In genomic region chr14:102304611-102305506, GRCh38 we compare ENCODE assay signal across 8 cellular contexts. TPM values are rescaled to one million over a fixed set of nuclear protein-coding genes. Genes with fewer than 3 reads are reported as not detected.
DNase-seq lines count a peak whose midpoint lies in the region; ATAC-seq and TF ChIP-seq lines count a peak whose summit lies in the region.

A gene with protein sequence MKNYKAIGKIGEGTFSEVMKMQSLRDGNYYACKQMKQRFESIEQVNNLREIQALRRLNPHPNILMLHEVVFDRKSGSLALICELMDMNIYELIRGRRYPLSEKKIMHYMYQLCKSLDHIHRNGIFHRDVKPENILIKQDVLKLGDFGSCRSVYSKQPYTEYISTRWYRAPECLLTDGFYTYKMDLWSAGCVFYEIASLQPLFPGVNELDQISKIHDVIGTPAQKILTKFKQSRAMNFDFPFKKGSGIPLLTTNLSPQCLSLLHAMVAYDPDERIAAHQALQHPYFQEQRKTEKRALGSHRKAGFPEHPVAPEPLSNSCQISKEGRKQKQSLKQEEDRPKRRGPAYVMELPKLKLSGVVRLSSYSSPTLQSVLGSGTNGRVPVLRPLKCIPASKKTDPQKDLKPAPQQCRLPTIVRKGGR (minus strand): TSS chr14:102305164. CDS start chr14:102304968, 196 bp downstream.

- peaks cover 16% of the 10 kb centered on the region for H3K4me1 Mint-ChIP-seq in nephron

- H3K4me2 ChIP-seq in MM.1S (ENCODE audit: low read depth, low read length), result peak within 1 kb of the TSS; percentile 77

- no peaks in the 10 kb centered on the region for H3K36me3 ChIP-seq in MM.1S (replicated peaks; ENCODE audit: insufficient read depth, low read length)

- H3K27ac ChIP-seq in MM.1S (ENCODE audit: low read length), result no peak within 1 kb of the TSS

- no peaks in the 10 kb centered on the region for H3K9me2 ChIP-seq in MM.1S (replicated peaks; ENCODE audit: insufficient read depth, low read length)

- DNase-seq in ELF-1 (ENCODE audit: low read depth, low spot score) (peak; percentile 99), HCEC 1CT (peak; percentile 93), MM.1S (peak; percentile 86), SHP77 (lab: John Stamatoyannopoulos, UW) (peak; percentile 93 to 94), activated gamma-delta T cell (lab: John Stamatoyannopoulos, UW) (peak; percentile 94), fibroblast of villous mesenchyme (ENCODE audit: low read depth) (peak; percentile 96)
- DNase-seq in stimulated activated naive CD8-positive, alpha-beta T cell treated with anti-CD3 and anti-CD28 coated beads, Interleukin-15, Interleukin-2, amounts not matched to agents 100 U/mL and 50 U/mL, for 24 hours, result peak; percentile 97

- H3K36me3 Mint-ChIP-seq in nephron (ENCODE audit: low read depth), result no peaks in the 10 kb centered on the region

- no peaks in the 10 kb centered on the region for H3K9me3 Mint-ChIP-seq in nephron

- peak within 1 kb of the TSS; percentile 44 to 96 (median 93) for H3K27ac Mint-ChIP-seq in nephron

- H4K20me1 ChIP-seq in MM.1S (ENCODE audit: insufficient read depth, low read length), result no peaks in the 10 kb centered on the region

- no peaks in the 10 kb centered on the region for H3K4me1 ChIP-seq in MM.1S (ENCODE audit: low read length)

- H3K4me3 ChIP-seq in MM.1S (ENCODE audit: low read length) (peak within 1 kb of the TSS; percentile 68), fibroblast of villous mesenchyme (ENCODE audit: low read depth, low read length) (peak within 1 kb of the TSS; percentile 92)

- peak within 1 kb of the TSS; percentile 63 for H3K9ac ChIP-seq in MM.1S (ENCODE audit: low read length)

- H3F3A ChIP-seq in MM.1S (ENCODE audit: insufficient read depth, low read length), result no peaks in the 10 kb centered on the region

- no peaks in the 10 kb centered on the region for H3K9me3 ChIP-seq in MM.1S (replicated peaks; ENCODE audit: insufficient read depth, low read length)

- H3K79me2 ChIP-seq in MM.1S (ENCODE audit: low read length), result no peaks in the 10 kb centered on the region

- no peaks in the 10 kb centered on the region for H3K27me3 Mint-ChIP-seq in nephron (ENCODE audit: low read depth)

- H3K27me3 ChIP-seq in MM.1S (replicated peaks; ENCODE audit: insufficient read depth, low read length), result no peaks in the 10 kb centered on the region

- peak within 1 kb of the TSS; percentile 91 to 99 (median 91) for H3K4me3 Mint-ChIP-seq in nephron

- peak within 1 kb of the TSS; percentile 74 for H2AFZ ChIP-seq in MM.1S (ENCODE audit: low read length)

- TF ChIP-seq CTCF in MM.1S (IDR thresholded peaks at IDR 0.05; ENCODE audit: low read length) (no peak), fibroblast of villous mesenchyme (IDR thresholded peaks at IDR 0.05; ENCODE audit: insufficient read depth, low read depth, low read length) (no peak), nephron (IDR thresholded peaks at IDR 0.05; ENCODE audit: unreplicated experiment in 3 of 3) (no peak)

- peak; percentile 97 for ATAC-seq in stimulated activated naive CD8-positive, alpha-beta T cell treated with anti-CD3 and anti-CD28 coated beads, Interleukin-15, Interleukin-2, amounts not matched to agents 100 U/mL and 50 U/mL, for 24 hours

RNA-seq across cellular contexts. Expression of the gene that starts here (rescaled TPM):
- total RNA-seq in fibroblast of villous mesenchyme, result 12.9 and 16.0 TPM in 2 replicates
